1 cellular context compared by ENCODE assay signal in genomic region chr16:8855972-8856371, GRCh38.
TF ChIP-seq lines count a peak whose summit lies in the region.

No MANE protein-coding gene starts in this region.

TF ChIP-seq in WTC11, 78 proteins besides CTCF, POLR2A, EP300 and RAD21 (continued from another document):
- TF ChIP-seq FOXP4 (CRISPR knock-in tag; IDR thresholded peaks at IDR 0.05), result no peak
